ENCODE assay signal across 8 cellular contexts in genomic region chr5:181243521-181244307, GRCh38. TPM values are rescaled to one million over a fixed set of nuclear protein-coding genes. Genes with fewer than 3 reads are reported as not detected.
DNase-seq lines count a peak whose midpoint lies in the region; ATAC-seq and TF ChIP-seq lines count a peak whose summit lies in the region.

RACK1 (minus strand) TSS chr5:181243906; CDS start chr5:181243800, 106 bp downstream.

- H3K36me3 Mint-ChIP-seq in neural progenitor cell: peaks cover 32% of the 10 kb centered on the region

- H3K4me3 ChIP-seq in KMS-11 (IDR thresholded peaks at IDR 0.05; ENCODE audit: insufficient read depth, low read depth, low read length) (no peak within 1 kb of the TSS), neural progenitor cell (peak within 1 kb of the TSS; percentile 95)

- H3K79me2 ChIP-seq in KMS-11 (ENCODE audit: insufficient read depth, low read depth) (peaks cover 59% of the 10 kb centered on the region), neural progenitor cell (ENCODE audit: low read depth) (peaks cover 90% of the 10 kb centered on the region)

- DNase-seq in Caki2 (ENCODE audit: low read depth) (peak; percentile 95), fibroblast of peridontal ligament (ENCODE audit: extremely low read depth) (peak; percentile 91), neural progenitor cell (ENCODE audit: low spot score) (peak; percentile 96), DMS114 treated with DMSO at 0.1 percent for 48 hours (lab: John Stamatoyannopoulos, UW; ENCODE audit: unreplicated experiment) (no peak)
- DNase-seq in activated T-cell treated with anti-CD3 and anti-CD28 coated beads, Interleukin-2, amount 50 U/mL, for 1 hour: peak; percentile 87

- H3K9me3 ChIP-seq in neural progenitor cell (ENCODE audit: low read depth): no peaks in the 10 kb centered on the region

- H3K4me2 ChIP-seq in KMS-11 (peak within 1 kb of the TSS; percentile 93), neural progenitor cell (peak within 1 kb of the TSS; percentile 94)

- H3K9ac ChIP-seq in KMS-11: peak within 1 kb of the TSS; percentile 98
- peak within 1 kb of the TSS; percentile 100 for H3K9ac ChIP-seq in neural progenitor cell

- no peak for TF ChIP-seq CTCF in KMS-11 (conservative IDR thresholded peaks at IDR 0.05; ENCODE audit: low read depth, low read length)
- TF ChIP-seq CTCF in neural progenitor cell (IDR thresholded peaks at IDR 0.05): no peak
- TF ChIP-seq CTCF in subcutaneous adipose tissue (IDR thresholded peaks at IDR 0.05; ENCODE audit: low read depth): no peak

- H3K27me3 Mint-ChIP-seq in neural progenitor cell (ENCODE audit: insufficient read depth, low read depth): peaks cover 10% of the 10 kb centered on the region

- H3K4me3 Mint-ChIP-seq in neural progenitor cell: peak within 1 kb of the TSS; percentile 99

- no peaks in the 10 kb centered on the region for H3K27me3 ChIP-seq in KMS-11 (ENCODE audit: insufficient read depth, low read depth)
- no peaks in the 10 kb centered on the region for H3K27me3 ChIP-seq in neural progenitor cell

- peak within 1 kb of the TSS; percentile 98 for H3K27ac Mint-ChIP-seq in neural progenitor cell

- H2AFZ ChIP-seq in KMS-11 (ENCODE audit: low read depth): peak within 1 kb of the TSS; percentile 69
- peak within 1 kb of the TSS; percentile 99 for H2AFZ ChIP-seq in neural progenitor cell (replicated peaks)

- H4K20me1 ChIP-seq in KMS-11 (ENCODE audit: insufficient read depth) (peaks cover 8% of the 10 kb centered on the region; the same call in 1 of the 2 replicates), neural progenitor cell (ENCODE audit: low read depth) (peaks cover 59% of the 10 kb centered on the region)

- peak within 1 kb of the TSS; percentile 90 for H3K27ac ChIP-seq in KMS-11
- peak within 1 kb of the TSS; percentile 97 for H3K27ac ChIP-seq in neural progenitor cell

- in situ Hi-C loops in Caki2 (cut with HindIII; ENCODE audit: low pct_unique_long_range_greater_than_20kb, low sequenced_read_pairs): no loop called here

- H3K4me1 Mint-ChIP-seq in neural progenitor cell: peaks cover 45% of the 10 kb centered on the region

- peaks cover 15% of the 10 kb centered on the region; the same call in 1 of the 2 replicates for H3K36me3 ChIP-seq in KMS-11 (ENCODE audit: insufficient read depth)
- peaks cover 7% of the 10 kb centered on the region for H3K36me3 ChIP-seq in neural progenitor cell

- H3K4me1 ChIP-seq in KMS-11 (ENCODE audit: low read depth, poor library complexity, severe bottlenecking) (peaks cover 19% of the 10 kb centered on the region), neural progenitor cell (peaks cover 18% of the 10 kb centered on the region)

- peaks cover 72% of the 10 kb centered on the region for H3F3A ChIP-seq in neural progenitor cell (ENCODE audit: low read depth)

- peak; percentile 65 for ATAC-seq in GM21717 (IDR thresholded peaks at IDR 0.05; ENCODE audit: unreplicated experiment)

- no peaks in the 10 kb centered on the region for H3K9me3 Mint-ChIP-seq in neural progenitor cell

RNA-seq across cellular contexts. Expression of gene RACK1, which starts in this region (rescaled TPM):
- total RNA-seq in Caki2 (2014; rRNA removed; shearing (Covaris generic); ENCODE audit: low replicate concordance): 4,377 and 4,541 TPM in 2 replicates
- total RNA-seq in neural progenitor cell (ENCODE audit: low replicate concordance) (2,816 and 3,567 TPM in 2 replicates), subcutaneous adipose tissue (1,000 to 10,000 TPM; 1,597 to 2,011 (median 1,911) TPM)
